ENCODE assay signal across 32 cellular contexts in the genomic region with DNA sequence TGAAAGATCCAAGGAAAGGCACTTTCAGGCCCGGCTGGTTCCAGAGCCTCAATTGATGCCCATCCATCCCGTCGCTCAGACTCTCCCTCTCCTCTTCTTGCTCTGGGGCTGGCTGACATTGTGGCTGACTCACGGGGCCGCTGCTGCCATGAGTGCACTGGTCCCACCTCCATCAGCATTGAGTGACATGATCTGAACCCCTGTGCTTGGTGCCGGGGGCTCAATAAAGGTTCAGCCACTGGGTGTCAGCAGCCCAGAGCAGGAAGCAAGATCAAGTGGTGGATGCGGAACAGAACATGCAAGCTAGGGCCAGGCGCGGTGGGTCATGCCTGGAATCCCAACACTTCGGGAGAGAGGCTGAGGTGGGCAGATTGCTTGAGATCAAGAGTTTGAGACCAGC. TPM values are rescaled to one million over a fixed set of nuclear protein-coding genes. Genes with fewer than 3 reads are reported as not detected.
"Had no signal": no experiment of that assay in that cellular context is flagged by ENCODE, and none has a peak within 500 bp of the region (broad histone marks: within the 10 kb centered on the region; RNA-seq: fewer than 3 reads in every experiment).

No MANE protein-coding gene starts in this region.

- H3K9me3 ChIP-seq: esophagus muscularis mucosa, gastrocnemius medialis, heart left ventricle had no signal

- H3K27me3 ChIP-seq: brain microvascular endothelial cell, esophagus muscularis mucosa, foreskin keratinocyte, gastrocnemius medialis, heart left ventricle had no signal

- H3K36me3 ChIP-seq: brain microvascular endothelial cell, gastrocnemius medialis had no signal

- DNase-seq: activated CD4-positive, alpha-beta memory T cell treated with anti-CD3 and anti-CD28 coated beads, Interleukin-2, amount 10 ng/mL, durations not matched to agents 7 days and 5 days; activated CD4-positive, alpha-beta T cell treated with anti-CD3 and anti-CD28 coated beads for 1 hour; activated CD4-positive, alpha-beta T cell treated with anti-CD3 and anti-CD28 coated beads for 4 hours; activated CD4-positive, alpha-beta T cell treated with anti-CD3 and anti-CD28 coated beads, Interleukin-2, amount 10 ng/mL, durations not matched to agents 7 days and 5 days; activated CD4-positive, alpha-beta T cell treated with anti-CD3 and anti-CD28 coated beads, Interleukin-2, amount 50 U/mL, for 4 hours; activated CD8-positive, alpha-beta memory T cell treated with anti-CD3 and anti-CD28 coated beads, Interleukin-2, amount 50 U/mL, for 48 hours; activated effector memory CD4-positive, alpha-beta T cell treated with Interleukin-2 at 50 U/mL for 16 hours; activated gamma-delta T cell treated with Interleukin-2 at 50 U/mL for 16 hours; activated naive CD4-positive, alpha-beta T cell treated with anti-CD3 and anti-CD28 coated beads, Interleukin-2, amount 50 U/mL, for 16 hours; activated naive CD4-positive, alpha-beta T cell treated with Interleukin-2 at 50 U/mL for 16 hours; activated T-cell treated with anti-CD3 and anti-CD28 coated beads for 4 hours; activated T-cell treated with anti-CD3 and anti-CD28 coated beads, Interleukin-2, amount 50 U/mL, for 24 hours; activated T-cell treated with anti-CD3 and anti-CD28 coated beads, Interleukin-2, amount 50 U/mL, for 72 hours; amniotic stem cell; anterior cingulate cortex; brain microvascular endothelial cell; cortex of kidney; effector CD8-positive, alpha-beta T cell; erythroblast; foreskin keratinocyte; gastrocnemius medialis; glutamatergic neuron; heart left ventricle; T-helper 2 cell had no signal

- ATAC-seq: activated T-cell treated with anti-CD3 and anti-CD28 coated beads, Interleukin-2, amount 50 U/mL, for 72 hours; activated T-helper 17 cell treated with anti-CD3 and anti-CD28 coated beads, Interleukin-2, amount 50 U/mL, for 72 hours; foreskin keratinocyte; gastrocnemius medialis; heart left ventricle had no signal

- H3K27ac Mint-ChIP-seq: activated CD4-positive, alpha-beta memory T cell treated with anti-CD3 and anti-CD28 coated beads, Interleukin-2, amount 10 ng/mL, durations not matched to agents 7 days and 5 days; activated CD4-positive, alpha-beta T cell treated with anti-CD3 and anti-CD28 coated beads, Interleukin-2, amount 10 ng/mL, durations not matched to agents 7 days and 5 days; activated naive CD8-positive, alpha-beta T cell; activated T-cell treated with anti-CD3 and anti-CD28 coated beads, Interleukin-2, amount 50 U/mL, for 24 hours; activated T-cell treated with anti-CD3 and anti-CD28 coated beads, Interleukin-2, amount 50 U/mL, for 72 hours; activated T-helper 17 cell treated with anti-CD3 and anti-CD28 coated beads, Interleukin-2, amount 50 U/mL, for 72 hours had no signal

- H3K27ac ChIP-seq: brain microvascular endothelial cell, esophagus muscularis mucosa, foreskin keratinocyte, gastrocnemius medialis, heart left ventricle had no signal

- H3K4me1 ChIP-seq: foreskin keratinocyte, gastrocnemius medialis, heart left ventricle had no signal

- H3K4me3 Mint-ChIP-seq: activated CD4-positive, alpha-beta memory T cell treated with anti-CD3 and anti-CD28 coated beads, Interleukin-2, amount 10 ng/mL, durations not matched to agents 7 days and 5 days; activated CD4-positive, alpha-beta T cell treated with anti-CD3 and anti-CD28 coated beads, Interleukin-2, amount 10 ng/mL, durations not matched to agents 7 days and 5 days; activated naive CD8-positive, alpha-beta T cell; activated T-cell treated with anti-CD3 and anti-CD28 coated beads, Interleukin-2, amount 50 U/mL, for 24 hours; activated T-cell treated with anti-CD3 and anti-CD28 coated beads, Interleukin-2, amount 50 U/mL, for 72 hours; activated T-helper 17 cell treated with anti-CD3 and anti-CD28 coated beads, Interleukin-2, amount 50 U/mL, for 72 hours; central memory CD8-positive, alpha-beta T cell had no signal

- H3K4me3 ChIP-seq: esophagus muscularis mucosa, gastrocnemius medialis, heart left ventricle had no signal

- H3K9me3 Mint-ChIP-seq: activated CD4-positive, alpha-beta memory T cell treated with anti-CD3 and anti-CD28 coated beads, Interleukin-2, amount 10 ng/mL, durations not matched to agents 7 days and 5 days; activated CD4-positive, alpha-beta T cell treated with anti-CD3 and anti-CD28 coated beads, Interleukin-2, amount 10 ng/mL, durations not matched to agents 7 days and 5 days; activated T-cell treated with anti-CD3 and anti-CD28 coated beads, Interleukin-2, amount 50 U/mL, for 24 hours; activated T-cell treated with anti-CD3 and anti-CD28 coated beads, Interleukin-2, amount 50 U/mL, for 72 hours; activated T-helper 17 cell treated with anti-CD3 and anti-CD28 coated beads, Interleukin-2, amount 50 U/mL, for 72 hours; central memory CD8-positive, alpha-beta T cell had no signal

- H3K27me3 Mint-ChIP-seq: activated CD4-positive, alpha-beta memory T cell treated with anti-CD3 and anti-CD28 coated beads, Interleukin-2, amount 10 ng/mL, durations not matched to agents 7 days and 5 days; activated CD4-positive, alpha-beta T cell treated with anti-CD3 and anti-CD28 coated beads, Interleukin-2, amount 10 ng/mL, durations not matched to agents 7 days and 5 days; activated naive CD8-positive, alpha-beta T cell; activated T-cell treated with anti-CD3 and anti-CD28 coated beads, Interleukin-2, amount 50 U/mL, for 24 hours; activated T-helper 17 cell treated with anti-CD3 and anti-CD28 coated beads, Interleukin-2, amount 50 U/mL, for 72 hours; central memory CD8-positive, alpha-beta T cell had no signal

- H3K4me1 Mint-ChIP-seq: activated CD4-positive, alpha-beta memory T cell treated with anti-CD3 and anti-CD28 coated beads, Interleukin-2, amount 10 ng/mL, durations not matched to agents 7 days and 5 days; activated CD4-positive, alpha-beta T cell treated with anti-CD3 and anti-CD28 coated beads, Interleukin-2, amount 10 ng/mL, durations not matched to agents 7 days and 5 days; activated T-helper 17 cell treated with anti-CD3 and anti-CD28 coated beads, Interleukin-2, amount 50 U/mL, for 72 hours; central memory CD8-positive, alpha-beta T cell had no signal

RNA-seq across cellular contexts. Expression of a gene that starts 39.5 kb away (rescaled TPM):
- total RNA-seq: activated CD4-positive, alpha-beta memory T cell treated with anti-CD3 and anti-CD28 coated beads, Interleukin-2, amount 10 ng/mL, durations not matched to agents 7 days and 5 days; activated CD4-positive, alpha-beta T cell treated with anti-CD3 and anti-CD28 coated beads, Interleukin-2, amount 10 ng/mL, durations not matched to agents 7 days and 5 days; activated T-cell treated with anti-CD3 and anti-CD28 coated beads, Interleukin-2, amount 50 U/mL, for 72 hours; activated T-helper 17 cell treated with anti-CD3 and anti-CD28 coated beads, Interleukin-2, amount 50 U/mL, for 72 hours; bronchial epithelial cell; cerebellum; dermis microvascular lymphatic vessel endothelial cell; foreskin keratinocyte; T-helper 1 cell treated with Interleukin-12 subunit alpha and Interleukin-12 subunit beta and Interleukin-4 antibody, amounts not matched to agents 30 ng/mL and 1 ng/mL, for 36 hours had no signal
- polyA plus RNA-seq: foreskin keratinocyte had no signal
